ENCODE assay signal across 22 cellular contexts in the genomic region with DNA sequence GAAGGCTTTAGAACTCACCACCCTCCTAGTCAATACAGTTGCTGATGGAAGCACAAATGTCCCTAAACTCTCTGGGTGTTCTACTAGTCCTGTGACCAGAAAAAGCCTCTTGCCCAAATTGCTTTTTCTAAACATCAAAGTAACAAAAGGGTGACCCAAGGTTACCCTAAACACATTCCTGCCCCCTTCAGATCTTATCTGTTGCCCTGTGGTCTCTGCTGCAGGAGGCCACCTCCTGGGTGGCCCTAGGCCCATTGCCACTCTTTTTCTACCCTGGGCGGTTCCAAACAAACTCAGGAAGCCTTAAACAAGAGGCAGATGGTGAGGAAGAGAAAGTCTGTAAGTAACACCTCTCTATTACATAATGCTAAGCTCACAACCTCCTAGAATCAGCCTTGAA. TPM values are rescaled to one million over a fixed set of nuclear protein-coding genes. Genes with fewer than 3 reads are reported as not detected.
DNase-seq lines count a peak whose midpoint lies in the region; ATAC-seq and TF ChIP-seq lines count a peak whose summit lies in the region.
"Had no signal": no experiment of that assay in that cellular context is flagged by ENCODE, and none has a peak within 500 bp of the region (broad histone marks: within the 10 kb centered on the region; RNA-seq: fewer than 3 reads in every experiment).

No MANE protein-coding gene starts in this region.

- TF ChIP-seq CTCF in HEK293 (tag by site-specific recombination; IDR thresholded peaks at IDR 0.05), result no peak
- TF ChIP-seq CTCF in chondrocyte (IDR thresholded peaks at IDR 0.05), result no peak
- TF ChIP-seq CTCF in parathyroid adenoma (IDR thresholded peaks at IDR 0.05), result no peak

- H3K9me3 ChIP-seq in HEK293 (ENCODE audit: control insufficient read depth, insufficient read depth, low read depth, low read length) (no peaks in the 10 kb centered on the region), parathyroid adenoma (ENCODE audit: control insufficient read depth, low read length) (no peaks in the 10 kb centered on the region), T-helper 17 cell (ENCODE audit: control insufficient read depth, low read length, poor library complexity, severe bottlenecking) (no peaks in the 10 kb centered on the region)
- H3K9me3 ChIP-seq: Peyer's patch had no signal

- H3K79me2 ChIP-seq in parathyroid adenoma, result peaks cover 4% of the 10 kb centered on the region

- H3K9me3 Mint-ChIP-seq in chondrocyte (ENCODE audit: low read depth), result no peaks in the 10 kb centered on the region
- H3K9me3 Mint-ChIP-seq: CD8-positive, alpha-beta T cell had no signal

- H3K27me3 ChIP-seq in parathyroid adenoma (ENCODE audit: control insufficient read depth, insufficient read depth, low read length), result no peaks in the 10 kb centered on the region
- H3K27me3 ChIP-seq: Peyer's patch had no signal

- H3K4me3 Mint-ChIP-seq in chondrocyte (ENCODE audit: unreplicated experiment) (no peak overlapping the region), T-helper 17 cell (no peak overlapping the region)
- H3K4me3 Mint-ChIP-seq: CD8-positive, alpha-beta T cell; H9 had no signal

- H3K36me3 ChIP-seq in HEK293 (ENCODE audit: control insufficient read depth in 2 of 2, insufficient read depth in 1 of 2, low read length in 2 of 2), result peaks cover 0 to 13% of the 10 kb centered on the region in 2 experiments; a peak in 1 of 3 replicates
- H3K36me3 ChIP-seq in parathyroid adenoma (ENCODE audit: control insufficient read depth, insufficient read depth, low read length), result no peaks in the 10 kb centered on the region

- DNase-seq in NCI-H82 (lab: John Stamatoyannopoulos, UW) (peak; percentile 10), NCI-H82 treated with DMSO at 0.1 percent for 48 hours (lab: John Stamatoyannopoulos, UW; ENCODE audit: unreplicated experiment) (no peak), chondrocyte (ENCODE audit: low spot score) (no peak), T-helper 17 cell (no peak)
- DNase-seq in stimulated activated naive CD4-positive, alpha-beta T cell (lab: John Stamatoyannopoulos, UW), result no peak
- DNase-seq: CD8-positive, alpha-beta T cell; GF-D8; H9; NCI-H1092 treated with DMSO at 0.1 percent for 48 hours; NCI-H1436 treated with DMSO at 0.1 percent for 48 hours; NCI-H1930; Peyer's patch; SW 1271 had no signal

- ATAC-seq in T-helper 17 cell, result no peak
- no peak for ATAC-seq in GM18511 (IDR thresholded peaks at IDR 0.05; ENCODE audit: unreplicated experiment)
- ATAC-seq: CD8-positive, alpha-beta T cell; HepG2; K562 had no signal

- no peak overlapping the region for H2AFZ ChIP-seq in parathyroid adenoma

- no peak overlapping the region for H3K9ac ChIP-seq in parathyroid adenoma

- H3K4me1 Mint-ChIP-seq in chondrocyte (ENCODE audit: low read depth) (peaks cover 70% of the 10 kb centered on the region), T-helper 17 cell (peaks cover 11% of the 10 kb centered on the region)

- H3K4me2 ChIP-seq in parathyroid adenoma (ENCODE audit: low read length), result no peak overlapping the region

- H3K27me3 Mint-ChIP-seq in chondrocyte (ENCODE audit: low read depth) (no peaks in the 10 kb centered on the region), T-helper 17 cell (peaks cover 43% of the 10 kb centered on the region)

- POLR2A ChIA-PET in HEK293 (lab: Yijun Ruan, JAX), result no interaction called here

- H3K27ac Mint-ChIP-seq in chondrocyte (ENCODE audit: unreplicated experiment) (peak overlapping the region; percentile 62), T-helper 17 cell (no peak overlapping the region)
- H3K27ac Mint-ChIP-seq: CD8-positive, alpha-beta T cell; H9 had no signal

- H3K36me3 Mint-ChIP-seq in chondrocyte (ENCODE audit: low read depth), result peaks cover 22% of the 10 kb centered on the region
- peaks cover 3% of the 10 kb centered on the region for H3K36me3 Mint-ChIP-seq in T-helper 17 cell (ENCODE audit: low read depth)

- CTCF ChIA-PET in HEK293 (lab: Yijun Ruan, JAX), result interaction anchor here (0.6 to 1.0 kb wide), 3 partner anchors 11 to 292 kb away, joined by 3 to 4 read pairs (median 4); no protein-coding TSS in a partner anchor

- no peak overlapping the region for H3K4me3 ChIP-seq in HEK293 (ENCODE audit: low read depth, low read length)
- no peak overlapping the region for H3K4me3 ChIP-seq in parathyroid adenoma (ENCODE audit: low read depth, low read length)
- H3K4me3 ChIP-seq: K562, Peyer's patch, SK-N-MC had no signal

- no peak overlapping the region for H3K27ac ChIP-seq in HEK293 (ENCODE audit: extremely low read depth, low read depth, low read length)
- peak overlapping the region; percentile 22 for H3K27ac ChIP-seq in parathyroid adenoma
- H3K27ac ChIP-seq: 22Rv1, HL-60, Peyer's patch, SK-N-MC had no signal

- no peaks in the 10 kb centered on the region for H3K4me1 ChIP-seq in HEK293 (ENCODE audit: control insufficient read depth, insufficient read depth, low read length)
- peaks cover 30% of the 10 kb centered on the region for H3K4me1 ChIP-seq in parathyroid adenoma

TF ChIP-seq in HEK293, 187 proteins besides CTCF, POLR2A, EP300 and RAD21:
- TF ChIP-seq GLIS1 (tag by site-specific recombination; IDR thresholded peaks at IDR 0.05), result peak; percentile 61
- TF ChIP-seq ZNF837 (tag by site-specific recombination; IDR thresholded peaks at IDR 0.05), result no peak

RNA-seq across cellular contexts. Expression of gene RNF152, which starts 3.3 kb away (rescaled TPM):
- total RNA-seq in chondrocyte, result 58.6 to 137 TPM (median 137 TPM) in 3 replicates
- 1 to 10 TPM in 1 of 2 donors, under 1 TPM in 1; 0.18 to 2.1 TPM for total RNA-seq in T-helper 17 cell
- total RNA-seq: HepG2, HT-29 had no signal

Comparison
In these comparisons a context has a peak if more than half of its experiments do, and no peak if none do; other contexts are left out.
1. RNA of gene RNF152, which starts 3.3 kb away (total RNA-seq): 58.6 to 137 TPM in chondrocyte; 0.18 to 2.1 TPM in T-helper 17 cell; every median in the first group is over 10 times any median in the second.